Comparison of ENCODE assay signal across 1 cellular context in genomic region chr6:83192871-83193746, GRCh38.
A peak's percentile ranks its signal among the peaks of the same experiment; 100 is the strongest.
TF ChIP-seq lines count a peak whose summit lies in the region.

PGM3 (minus strand) TSS chr6:83193265; CDS start chr6:83191012, 2,253 bp downstream.
RWDD2A (plus strand) TSS chr6:83193357; CDS start chr6:83194452, 1,095 bp downstream.

TF ChIP-seq in HepG2, 621 proteins besides CTCF, POLR2A, EP300 and RAD21 (continued from another document and continues in another):
- TF ChIP-seq ELK4 (CRISPR knock-in tag; IDR thresholded peaks at IDR 0.05; ENCODE audit: borderline replicate concordance) (peak; percentile 13; the same call in 1 of the 2 replicates), JUNB (CRISPR knock-in tag; IDR thresholded peaks at IDR 0.05; ENCODE audit: borderline replicate concordance) (no peak), NR1H2 (CRISPR knock-in tag; IDR thresholded peaks at IDR 0.05; ENCODE audit: borderline replicate concordance, low read depth) (no peak), HDAC1 (CRISPR knock-in tag; IDR thresholded peaks at IDR 0.05) (peak; percentile 92), ASH2L (IDR thresholded peaks at IDR 0.05; ENCODE audit: insufficient read length, low read depth, low read length) (peak; percentile 84), SNAI1 (CRISPR knock-in tag; IDR thresholded peaks at IDR 0.05; ENCODE audit: borderline replicate concordance) (0 out of 2 replicates have a peak, but pooled peaks have one; percentile 65), CCDC6 (CRISPR knock-in tag; IDR thresholded peaks at IDR 0.05) (peak; percentile 65; the same call in 1 of the 2 replicates), MAFF (IDR thresholded peaks at IDR 0.05; ENCODE audit: low read depth, low read length) (no peak), NR2F6 (IDR thresholded peaks at IDR 0.05) (no peak), NR2F6 (CRISPR knock-in tag; IDR thresholded peaks at IDR 0.05) (no peak), KDM3A (CRISPR knock-in tag; IDR thresholded peaks at IDR 0.05; ENCODE audit: low read depth) (peak; percentile 58; the same call in 1 of the 2 replicates), MXD1 (CRISPR knock-in tag; IDR thresholded peaks at IDR 0.05) (peak; percentile 94), SIX1 (CRISPR knock-in tag; IDR thresholded peaks at IDR 0.05; ENCODE audit: borderline replicate concordance) (0 out of 2 replicates have a peak, but pooled peaks have one; percentile 11), ATF2 (CRISPR knock-in tag; IDR thresholded peaks at IDR 0.05) (peak; percentile 64), ARID3A (IDR thresholded peaks at IDR 0.05; ENCODE audit: low read depth, low read length) (no peak), ZNF264 (CRISPR knock-in tag; IDR thresholded peaks at IDR 0.05) (peak; percentile 78; the same call in 1 of the 2 replicates), ZNF790 (CRISPR knock-in tag; IDR thresholded peaks at IDR 0.05; ENCODE audit: borderline replicate concordance) (peak; percentile 56; the same call in 1 of the 2 replicates), ZNF142 (CRISPR knock-in tag; IDR thresholded peaks at IDR 0.05) (peak; percentile 85), ZNF788 (CRISPR knock-in tag; IDR thresholded peaks at IDR 0.05; ENCODE audit: borderline replicate concordance) (peak; percentile 69), ZNF546 (CRISPR knock-in tag; conservative IDR thresholded peaks at IDR 0.05) (peak; percentile 74; the same call in 1 of the 2 replicates), MIXL1 (CRISPR knock-in tag; IDR thresholded peaks at IDR 0.05) (no peak), KDM5B (CRISPR knock-in tag; IDR thresholded peaks at IDR 0.05; ENCODE audit: borderline replicate concordance) (peak; percentile 84), ZNF326 (CRISPR knock-in tag; IDR thresholded peaks at IDR 0.05; ENCODE audit: borderline replicate concordance) (no peak), CREB1 (IDR thresholded peaks at IDR 0.05) (peak; percentile 76), CREB1 (CRISPR knock-in tag; IDR thresholded peaks at IDR 0.05) (no peak), HIC2 (CRISPR knock-in tag; IDR thresholded peaks at IDR 0.05; ENCODE audit: low read depth) (no peak), PAX8 (CRISPR knock-in tag; IDR thresholded peaks at IDR 0.05; ENCODE audit: borderline replicate concordance) (no peak; the same call in 1 of the 2 replicates), HDAC6 (IDR thresholded peaks at IDR 0.05; ENCODE audit: low read depth, low read length) (no peak), ZSCAN30 (CRISPR knock-in tag; IDR thresholded peaks at IDR 0.05) (0 out of 2 replicates have a peak, but pooled peaks have one; percentile 52), MAX (IDR thresholded peaks at IDR 0.05) (no peak; the same call in none of the 2 replicates), ZNF367 (CRISPR knock-in tag; IDR thresholded peaks at IDR 0.05; ENCODE audit: borderline replicate concordance) (peak; percentile 37; the same call in 1 of the 2 replicates), USF2 (IDR thresholded peaks at IDR 0.05; ENCODE audit: low read depth, low read length) (no peak), USF2 (CRISPR knock-in tag; IDR thresholded peaks at IDR 0.05; ENCODE audit: borderline replicate concordance) (peak; percentile 38; the same call in 1 of the 2 replicates), TCF7 (IDR thresholded peaks at IDR 0.05; ENCODE audit: low read depth) (no peak), ZNF800 (CRISPR knock-in tag; IDR thresholded peaks at IDR 0.05) (peak; percentile 31), ZNF75D (CRISPR knock-in tag; IDR thresholded peaks at IDR 0.05; ENCODE audit: borderline replicate concordance) (no peak), ZNF720 (CRISPR knock-in tag; IDR thresholded peaks at IDR 0.05) (0 out of 2 replicates have a peak, but pooled peaks have one; percentile 44), ZNF766 (CRISPR knock-in tag; IDR thresholded peaks at IDR 0.05; ENCODE audit: borderline replicate concordance) (peak; percentile 62; the same call in 1 of the 2 replicates), NFE2 (CRISPR knock-in tag; IDR thresholded peaks at IDR 0.05) (no peak), PITX1 (CRISPR knock-in tag; IDR thresholded peaks at IDR 0.05) (peak; percentile 50; the same call in 1 of the 2 replicates), SMAD3 (CRISPR knock-in tag; IDR thresholded peaks at IDR 0.05) (peak; percentile 54; the same call in 1 of the 2 replicates)
